8 cellular contexts compared by ENCODE assay signal in genomic region chr7:26198133-26198780, GRCh38. TPM values are rescaled to one million over a fixed set of nuclear protein-coding genes. Genes with fewer than 3 reads are reported as not detected.
A peak's percentile ranks its signal among the peaks of the same experiment; 100 is the strongest.
DNase-seq lines count a peak whose midpoint lies in the region; ATAC-seq and TF ChIP-seq lines count a peak whose summit lies in the region.

No MANE protein-coding gene starts in this region.

- ATAC-seq in left lung (no peak), GM18873 (IDR thresholded peaks at IDR 0.05; ENCODE audit: low FRiP score, unreplicated experiment) (no peak)

- peaks cover 36% of the 10 kb centered on the region for H3K36me3 ChIP-seq in MM.1S (replicated peaks; ENCODE audit: insufficient read depth, low read length)
- H3K36me3 ChIP-seq in left lung, result peaks cover 0 to 42% of the 10 kb centered on the region in 2 donors
- H3K36me3 ChIP-seq in tibial artery, result peaks cover 41 to 44% (median 43%) of the 10 kb centered on the region in 3 donors

- H3K9ac ChIP-seq in MM.1S (ENCODE audit: low read length), result peak overlapping the region; percentile 97; the same call in 1 of the 2 replicates

- H3K27ac ChIP-seq in MM.1S (ENCODE audit: low read length) (no peak overlapping the region), left lung (peak overlapping the region; percentile 98 to 100), tibial artery (peak overlapping the region; percentile 99)

- H3K9me2 ChIP-seq in MM.1S (replicated peaks; ENCODE audit: insufficient read depth, low read length), result no peaks in the 10 kb centered on the region

- in situ Hi-C loops in astrocyte of the spinal cord (cut with HindIII; ENCODE audit: low sequenced_read_pairs), result no loop called here

- H3K9me3 ChIP-seq in MM.1S (replicated peaks; ENCODE audit: insufficient read depth, low read length), result no peaks in the 10 kb centered on the region
- H3K9me3 ChIP-seq in left lung, result no peaks in the 10 kb centered on the region
- no peaks in the 10 kb centered on the region for H3K9me3 ChIP-seq in tibial artery

- H3K4me2 ChIP-seq in MM.1S (ENCODE audit: low read depth, low read length), result peak overlapping the region; percentile 66

- H3K27me3 ChIP-seq in MM.1S (replicated peaks; ENCODE audit: insufficient read depth, low read length) (no peaks in the 10 kb centered on the region), left lung (no peaks in the 10 kb centered on the region), tibial artery (no peaks in the 10 kb centered on the region)

- peak; percentile 72 for TF ChIP-seq CTCF in MM.1S (IDR thresholded peaks at IDR 0.05; ENCODE audit: low read length)
- peak; percentile 60 for TF ChIP-seq CTCF in astrocyte of the spinal cord (IDR thresholded peaks at IDR 0.05; ENCODE audit: low read depth, low read length)
- peak; percentile 67 to 69 for TF ChIP-seq CTCF in left lung (IDR thresholded peaks at IDR 0.05)
- peak; percentile 53 to 72 for TF ChIP-seq CTCF in tibial artery (IDR thresholded peaks at IDR 0.05)

- intact Hi-C loops in left lung (cut with DNase I), result loop anchor here in 1 of 2 donors (10.0 kb wide), 1 partner anchor 113 kb away; no protein-coding TSS in a partner anchor
- intact Hi-C loops in tibial artery (cut with DNase I; ENCODE audit: low total_unique reads), result loop anchor here (5.0 kb wide), 2 partner anchors 169 to 974 kb away; partner anchors contain the start of gene HOXA10

- H3K4me3 ChIP-seq in MM.1S (ENCODE audit: low read length) (peak overlapping the region; percentile 96), astrocyte of the spinal cord (ENCODE audit: low read depth, low read length) (peak overlapping the region; percentile 86), left lung (peak overlapping the region; percentile 81 to 93), tibial artery (peak overlapping the region; percentile 74 to 91)

- no peak overlapping the region for H2AFZ ChIP-seq in MM.1S (ENCODE audit: low read length)

- H4K20me1 ChIP-seq in MM.1S (ENCODE audit: insufficient read depth, low read length), result peaks cover 66% of the 10 kb centered on the region

- H3K79me2 ChIP-seq in MM.1S (ENCODE audit: low read length), result peaks cover 90% of the 10 kb centered on the region

- peaks cover 31% of the 10 kb centered on the region for H3K4me1 ChIP-seq in MM.1S (ENCODE audit: low read length)
- peaks cover 47 to 52% of the 10 kb centered on the region in 2 donors for H3K4me1 ChIP-seq in left lung
- H3K4me1 ChIP-seq in tibial artery, result peaks cover 0 to 50% (median 39%) of the 10 kb centered on the region in 4 donors

- peaks cover 66% of the 10 kb centered on the region for H3F3A ChIP-seq in MM.1S (ENCODE audit: insufficient read depth, low read length)

- DNase-seq in NCI-H1092 treated with DMSO at 0.1 percent for 48 hours (lab: John Stamatoyannopoulos, UW) (peak; percentile 59), NCI-H1092 (lab: John Stamatoyannopoulos, UW) (no peak), MM.1S (peak; percentile 67), astrocyte of the spinal cord (ENCODE audit: low read depth, low spot score) (peak; percentile 48), left lung (no peak), tibial artery (no peak)
- no peak for DNase-seq in stimulated activated CD4-positive, alpha-beta T cell treated with anti-CD3 and anti-CD28 coated beads, Interleukin-4, amount 100 ng/mL, for 4 hours

RNA-seq across cellular contexts. Expression of gene HNRNPA2B1, which starts 2.3 kb away (rescaled TPM):
- 100 to 1,000 TPM; 338 to 456 TPM for total RNA-seq in left lung

RNA-seq across cellular contexts. Expression of gene CBX3, which starts 3.3 kb away (rescaled TPM):
- total RNA-seq in left lung, result 100 to 1,000 TPM in 1 of 2 donors, 10 to 100 TPM in 1; 92.2 to 107 TPM

RNA-seq across cellular contexts. Expression of gene NFE2L3, which starts 46.3 kb away (rescaled TPM):
- 1 to 10 TPM; 4.9 to 5.9 TPM for total RNA-seq in left lung

Comparison
In these comparisons a context has a peak if more than half of its experiments do, and no peak if none do; other contexts are left out.
1. DNase-seq: peak in NCI-H1092 treated with DMSO at 0.1 percent for 48 hours (single experiment), MM.1S (single experiment) and astrocyte of the spinal cord (single experiment); none in NCI-H1092 (single experiment), left lung (0 of 2), tibial artery (0 of 2) and stimulated activated CD4-positive, alpha-beta T cell treated with anti-CD3 and anti-CD28 coated beads, Interleukin-4, amount 100 ng/mL, for 4 hours (0 of 2).
2. Peak in every context shown above with its lines, with median percentiles within 50 percentile points of each other: H3K4me3 ChIP-seq and CTCF ChIP-seq.